Comparison of ENCODE assay signal across 24 cellular contexts in the genomic region with DNA sequence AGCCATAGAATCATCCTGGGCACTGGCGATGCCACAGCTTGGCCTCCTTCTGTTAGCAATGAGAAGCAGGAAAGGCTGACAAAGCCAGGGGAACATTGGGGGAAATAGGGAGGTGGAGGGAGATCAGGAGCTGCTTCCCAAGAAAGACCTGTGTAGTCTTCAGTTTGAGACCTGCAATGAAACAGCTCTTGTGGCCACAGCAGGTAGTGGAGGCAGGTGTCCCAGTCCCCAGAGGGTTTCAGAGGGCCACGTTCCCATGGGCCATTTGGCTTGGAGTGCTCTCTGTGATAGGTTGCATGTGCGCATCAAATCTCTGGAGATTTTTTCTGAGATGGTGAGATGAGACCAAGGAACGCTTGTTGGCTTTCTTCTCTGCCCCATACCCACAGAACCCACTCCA. TPM values are rescaled to one million over a fixed set of nuclear protein-coding genes. Genes with fewer than 3 reads are reported as not detected.
DNase-seq lines count a peak whose midpoint lies in the region; ATAC-seq and TF ChIP-seq lines count a peak whose summit lies in the region.
"Had no signal": no experiment of that assay in that cellular context is flagged by ENCODE, and none has a peak within 500 bp of the region (broad histone marks: within the 10 kb centered on the region; RNA-seq: fewer than 3 reads in every experiment).

No MANE protein-coding gene starts in this region.

- peak overlapping the region; percentile 66 for H2BK120ac ChIP-seq in mesendoderm (ENCODE audit: low read depth, low read length)

- no peak for TF ChIP-seq POLR2A in heart left ventricle (IDR thresholded peaks at IDR 0.05)
- TF ChIP-seq POLR2A in Peyer's patch (IDR thresholded peaks at IDR 0.05): no peak

- H4K8ac ChIP-seq in mesendoderm (ENCODE audit: low read depth, low read length): no peak overlapping the region

- H2AFZ ChIP-seq in Loucy (ENCODE audit: low read length): 0 out of 2 replicates have a peak overlapping the region, but pooled peaks have one; percentile 4

- H4K5ac ChIP-seq in mesendoderm (ENCODE audit: low read length): peak overlapping the region; percentile 59

- no peaks in the 10 kb centered on the region for H3F3A ChIP-seq in Loucy (ENCODE audit: low read depth)

- no peak overlapping the region for H3K4me2 ChIP-seq in Loucy (ENCODE audit: low read depth, low read length, poor library complexity, severe bottlenecking)
- H3K4me2 ChIP-seq in mesendoderm (ENCODE audit: low read length): no peak overlapping the region

- WGBS in heart left ventricle, 4 donors: 70 to 89% (median 76%) methylated on average over 4 of the region's 4 CpGs
- WGBS in mesendoderm (ENCODE audit: extremely low coverage, insufficient coverage, low lambda C conversion rate): no CpG with 5 or more reads among the region's 4 CpGs

- H3K27me3 ChIP-seq in right atrium auricular region (peaks cover 13 to 17% of the 10 kb centered on the region in 2 donors), heart left ventricle (peaks cover 36 to 95% (median 79%) of the 10 kb centered on the region in 9 donors), Loucy (ENCODE audit: insufficient read depth, low read length, poor library complexity, severe bottlenecking) (no peaks in the 10 kb centered on the region), mesendoderm (ENCODE audit: insufficient read depth, low read length, poor library complexity) (no peaks in the 10 kb centered on the region), Peyer's patch (peaks cover 0 to 12% of the 10 kb centered on the region in 2 donors)

- H3K79me1 ChIP-seq in mesendoderm (ENCODE audit: low read length): no peaks in the 10 kb centered on the region

- no peak overlapping the region for H3K4me3 ChIP-seq in right atrium auricular region
- H3K4me3 ChIP-seq in heart left ventricle: no peak overlapping the region
- H3K4me3 ChIP-seq in GM12875 (ENCODE audit: low read depth, low read length): no peak overlapping the region
- no peak overlapping the region for H3K4me3 ChIP-seq in Loucy (ENCODE audit: low read length, poor library complexity, severe bottlenecking)
- H3K4me3 ChIP-seq in mesendoderm (ENCODE audit: low read length): no peak overlapping the region
- no peak overlapping the region for H3K4me3 ChIP-seq in Peyer's patch
- H3K4me3 ChIP-seq: A549 had no signal

- H2AK5ac ChIP-seq in mesendoderm (ENCODE audit: low read length): peak overlapping the region; percentile 87

- H3K4me1 ChIP-seq in right atrium auricular region (peaks cover 0 to 4% of the 10 kb centered on the region in 2 donors), heart left ventricle (peaks cover 0 to 4% (median 0%) of the 10 kb centered on the region in 12 donors), Loucy (ENCODE audit: insufficient read depth, low read length, poor library complexity, severe bottlenecking) (no peaks in the 10 kb centered on the region), mesendoderm (ENCODE audit: control insufficient read depth, low read depth, low read length) (peaks cover 6% of the 10 kb centered on the region), Peyer's patch (peaks cover 0 to 11% (median 0%) of the 10 kb centered on the region in 4 donors)

- no peaks in the 10 kb centered on the region for H3K9me3 ChIP-seq in right atrium auricular region
- no peaks in the 10 kb centered on the region for H3K9me3 ChIP-seq in heart left ventricle
- no peaks in the 10 kb centered on the region for H3K9me3 ChIP-seq in Loucy (ENCODE audit: insufficient read depth, low read depth, low read length)
- H3K9me3 ChIP-seq in Peyer's patch: no peaks in the 10 kb centered on the region
- H3K9me3 ChIP-seq: A549 had no signal

- H3K9me2 ChIP-seq in Loucy (replicated peaks; ENCODE audit: low read depth, low read length): no peaks in the 10 kb centered on the region

- no peak overlapping the region for H3K27ac ChIP-seq in right atrium auricular region
- no peak overlapping the region for H3K27ac ChIP-seq in heart left ventricle
- no peak overlapping the region for H3K27ac ChIP-seq in mesendoderm (ENCODE audit: low read depth, low read length)
- no peak overlapping the region for H3K27ac ChIP-seq in Peyer's patch
- H3K27ac ChIP-seq: 22Rv1, A549 had no signal

- no peaks in the 10 kb centered on the region for H3K36me3 ChIP-seq in right atrium auricular region
- no peaks in the 10 kb centered on the region for H3K36me3 ChIP-seq in heart left ventricle
- H3K36me3 ChIP-seq in Loucy (ENCODE audit: insufficient read depth, low read length): no peaks in the 10 kb centered on the region
- H3K36me3 ChIP-seq in mesendoderm (ENCODE audit: control insufficient read depth, insufficient read depth, low read length): no peaks in the 10 kb centered on the region
- no peaks in the 10 kb centered on the region for H3K36me3 ChIP-seq in Peyer's patch

- peak overlapping the region; percentile 70 for H3K56ac ChIP-seq in mesendoderm (ENCODE audit: low read length)

- H3K18ac ChIP-seq in mesendoderm (ENCODE audit: low read length): peak overlapping the region; percentile 42

- peak overlapping the region; percentile 96 for H2BK5ac ChIP-seq in mesendoderm (ENCODE audit: low read length)

- H3K79me2 ChIP-seq in Loucy (ENCODE audit: insufficient read depth, low read length) (no peaks in the 10 kb centered on the region), mesendoderm (ENCODE audit: control insufficient read depth, insufficient read depth, low read length) (no peaks in the 10 kb centered on the region)

- TF ChIP-seq CTCF in right atrium auricular region (IDR thresholded peaks at IDR 0.05) (no peak), heart left ventricle (IDR thresholded peaks at IDR 0.05) (no peak), GM12875 (IDR thresholded peaks at IDR 0.05; ENCODE audit: borderline replicate concordance, insufficient read depth, low read depth, low read length) (peak; percentile 27; the same call in 1 of the 2 replicates), Loucy (conservative IDR thresholded peaks at IDR 0.05; ENCODE audit: low read length) (no peak), Peyer's patch (IDR thresholded peaks at IDR 0.05) (no peak)

- peak overlapping the region; percentile 98 for H3K4ac ChIP-seq in mesendoderm (ENCODE audit: low read depth, low read length)

- DNase-seq in right atrium auricular region (ENCODE audit: low spot score): peak; percentile 30
- DNase-seq in heart left ventricle: no peak
- DNase-seq in mesendoderm: peak; percentile 37
- no peak for DNase-seq in NCI-H446 (lab: John Stamatoyannopoulos, UW)
- no peak for DNase-seq in HT-29 (ENCODE audit: low spot score)
- no peak for DNase-seq in Peyer's patch
- DNase-seq: AML-193; CD8-positive, alpha-beta T cell; COR-L47; DMS 273 treated with DMSO at 0.1 percent for 48 hours; DMS53; DND-41; EL; HCEC 1CT; KBM-7 had no signal

- no peak overlapping the region for H2BK15ac ChIP-seq in mesendoderm (replicated peaks; ENCODE audit: low read depth)

- intact Hi-C loops in heart left ventricle (cut with DNase I): no loop called here

- H3K23ac ChIP-seq in mesendoderm (ENCODE audit: low read length): no peak overlapping the region

- no peak for ATAC-seq in heart left ventricle
- ATAC-seq: CD8-positive, alpha-beta T cell had no signal

- H3K9ac ChIP-seq in Loucy (ENCODE audit: low read depth, low read length, poor library complexity, severe bottlenecking): no peak overlapping the region
- H3K9ac ChIP-seq in mesendoderm (ENCODE audit: low read length): peak overlapping the region; percentile 5

- H4K20me1 ChIP-seq in Loucy (ENCODE audit: insufficient read depth, low read length, poor library complexity, severe bottlenecking): no peaks in the 10 kb centered on the region

RNA-seq across cellular contexts. Expression of gene OR6S1, which starts 14.4 kb away (rescaled TPM):
- total RNA-seq in right atrium auricular region: not detected
- total RNA-seq in heart left ventricle: not detected
- not detected for polyA plus RNA-seq in heart left ventricle
- polyA plus RNA-seq in mesendoderm (2013, experiment 1 of 2): not detected
- polyA plus RNA-seq in mesendoderm (2013, experiment 2 of 2): not detected
- total RNA-seq in HT-29 (2014; rRNA removed; shearing (Covaris generic)): not detected in 2 replicates
- not detected for total RNA-seq in Peyer's patch
- total RNA-seq: CD8-positive, alpha-beta T cell; G401; H4; HT1080 had no signal
- polyA plus RNA-seq: A549, BJ, IgD-negative memory B cell had no signal

RNA-seq across cellular contexts. Expression of gene RNASE4, which starts 28.5 kb away (rescaled TPM):
- total RNA-seq in right atrium auricular region (10 to 100 TPM; 19.5 to 44.4 TPM), heart left ventricle (10 to 100 TPM in 3 of 9 donors, 1 to 10 TPM in 6; 4.7 to 22.2 (median 8.1) TPM), Peyer's patch (10 to 100 TPM in 3 of 4 donors, 1 to 10 TPM in 1; 5.8 to 51.7 (median 33.6) TPM)
- polyA plus RNA-seq in heart left ventricle: 1 to 10 TPM; 9.8 TPM
- 1.5 TPM for polyA plus RNA-seq in mesendoderm (2013, experiment 1 of 2)
- polyA plus RNA-seq in mesendoderm (2013, experiment 2 of 2): 1.1 TPM
- 6.6 and 8.7 TPM in 2 replicates for total RNA-seq in HT-29 (2014; rRNA removed; shearing (Covaris generic))

RNA-seq across cellular contexts. Expression of gene ANG, which starts 32.7 kb away (rescaled TPM):
- total RNA-seq in right atrium auricular region: 10 to 100 TPM in 1 of 2 donors, 1 to 10 TPM in 1; 4.4 to 14.5 TPM
- total RNA-seq in heart left ventricle: 1 to 10 TPM; 2.1 to 9.3 (median 4.0) TPM
- 1 to 10 TPM; 3.3 to 4.3 TPM for polyA plus RNA-seq in heart left ventricle
- 3.2 TPM for polyA plus RNA-seq in mesendoderm (2013, experiment 1 of 2)
- 3.0 TPM for polyA plus RNA-seq in mesendoderm (2013, experiment 2 of 2)
- total RNA-seq in HT-29 (2014; rRNA removed; shearing (Covaris generic)): 0.57 and 4.0 TPM in 2 replicates
- total RNA-seq in Peyer's patch: 10 to 100 TPM; 19.6 to 22.3 (median 20.0) TPM

Comparison
In these comparisons a context has a peak if more than half of its experiments do, and no peak if none do; other contexts are left out.
1. DNase-seq: peak in right atrium auricular region (single experiment) and mesendoderm (single experiment); none in heart left ventricle (0 of 5), NCI-H446 (0 of 2), HT-29 (single experiment) and Peyer's patch (0 of 3).